1 cellular context compared by ENCODE assay signal in the genomic region with DNA sequence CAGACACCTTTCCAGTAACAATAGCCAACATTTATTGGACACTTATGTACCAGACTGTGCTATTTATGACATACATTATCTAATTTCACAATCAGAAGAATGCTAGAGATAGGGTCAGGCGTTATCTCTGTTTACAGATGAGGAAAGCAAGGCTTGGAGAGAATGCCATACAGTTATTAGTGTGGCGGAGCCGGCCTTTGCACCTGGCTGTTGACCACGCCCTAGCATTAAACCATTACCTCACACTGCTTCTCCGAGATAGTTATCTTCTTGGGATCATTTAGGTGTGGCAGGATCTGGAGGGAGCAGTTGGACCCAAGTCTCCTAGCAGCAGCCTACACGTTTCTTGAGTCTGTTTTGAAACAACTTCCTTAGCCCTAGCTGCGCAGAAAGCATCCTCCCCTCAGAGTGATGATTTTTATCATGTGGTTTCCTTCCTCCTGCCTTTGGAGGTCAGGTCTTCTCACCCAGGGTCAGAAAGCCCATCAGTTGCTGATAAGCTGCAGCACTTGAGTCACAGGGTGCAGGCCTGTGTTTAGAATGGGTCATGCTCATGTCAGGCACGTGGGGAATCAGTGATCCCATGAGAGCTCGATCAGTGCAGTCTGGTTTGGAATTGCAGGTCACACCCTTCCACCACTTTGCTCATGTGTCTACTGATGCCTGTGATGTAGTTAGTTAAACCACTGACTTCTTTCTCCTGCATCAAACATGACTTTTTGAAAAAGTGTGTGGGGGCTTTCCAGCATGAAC.
TF ChIP-seq lines count a peak whose summit lies in the region.

No MANE protein-coding gene starts in this region.

TF ChIP-seq in HepG2, 621 proteins besides CTCF, POLR2A, EP300 and RAD21 (continued from another document and continues in another):
- TF ChIP-seq ZNF18 (CRISPR knock-in tag; IDR thresholded peaks at IDR 0.05; ENCODE audit: insufficient replicate concordance): peak; percentile 32
- no peak for TF ChIP-seq RFX1 (IDR thresholded peaks at IDR 0.05)
- 0 out of 2 replicates have a peak, but pooled peaks have one; percentile 63 for TF ChIP-seq SIX4 (CRISPR knock-in tag; IDR thresholded peaks at IDR 0.05)
- TF ChIP-seq RBFOX2 (IDR thresholded peaks at IDR 0.05; ENCODE audit: low read depth, low read length): no peak
- TF ChIP-seq ZNF12 (CRISPR knock-in tag; IDR thresholded peaks at IDR 0.05): no peak
- TF ChIP-seq, protein P1, sequence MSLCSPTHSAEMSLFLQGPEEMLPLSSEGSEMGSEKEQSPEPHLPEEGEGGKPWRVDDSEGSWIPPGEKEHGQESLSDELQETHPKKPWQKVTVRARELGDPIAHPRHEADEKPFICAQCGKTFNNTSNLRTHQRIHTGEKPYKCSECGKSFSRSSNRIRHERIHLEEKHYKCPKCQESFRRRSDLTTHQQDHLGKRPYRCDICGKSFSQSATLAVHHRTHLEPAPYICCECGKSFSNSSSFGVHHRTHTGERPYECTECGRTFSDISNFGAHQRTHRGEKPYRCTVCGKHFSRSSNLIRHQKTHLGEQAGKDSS (CRISPR knock-in tag; IDR thresholded peaks at IDR 0.05; ENCODE audit: borderline replicate concordance, low read depth): 0 out of 2 replicates have a peak, but pooled peaks have one; percentile 19
- TF ChIP-seq, protein P2, sequence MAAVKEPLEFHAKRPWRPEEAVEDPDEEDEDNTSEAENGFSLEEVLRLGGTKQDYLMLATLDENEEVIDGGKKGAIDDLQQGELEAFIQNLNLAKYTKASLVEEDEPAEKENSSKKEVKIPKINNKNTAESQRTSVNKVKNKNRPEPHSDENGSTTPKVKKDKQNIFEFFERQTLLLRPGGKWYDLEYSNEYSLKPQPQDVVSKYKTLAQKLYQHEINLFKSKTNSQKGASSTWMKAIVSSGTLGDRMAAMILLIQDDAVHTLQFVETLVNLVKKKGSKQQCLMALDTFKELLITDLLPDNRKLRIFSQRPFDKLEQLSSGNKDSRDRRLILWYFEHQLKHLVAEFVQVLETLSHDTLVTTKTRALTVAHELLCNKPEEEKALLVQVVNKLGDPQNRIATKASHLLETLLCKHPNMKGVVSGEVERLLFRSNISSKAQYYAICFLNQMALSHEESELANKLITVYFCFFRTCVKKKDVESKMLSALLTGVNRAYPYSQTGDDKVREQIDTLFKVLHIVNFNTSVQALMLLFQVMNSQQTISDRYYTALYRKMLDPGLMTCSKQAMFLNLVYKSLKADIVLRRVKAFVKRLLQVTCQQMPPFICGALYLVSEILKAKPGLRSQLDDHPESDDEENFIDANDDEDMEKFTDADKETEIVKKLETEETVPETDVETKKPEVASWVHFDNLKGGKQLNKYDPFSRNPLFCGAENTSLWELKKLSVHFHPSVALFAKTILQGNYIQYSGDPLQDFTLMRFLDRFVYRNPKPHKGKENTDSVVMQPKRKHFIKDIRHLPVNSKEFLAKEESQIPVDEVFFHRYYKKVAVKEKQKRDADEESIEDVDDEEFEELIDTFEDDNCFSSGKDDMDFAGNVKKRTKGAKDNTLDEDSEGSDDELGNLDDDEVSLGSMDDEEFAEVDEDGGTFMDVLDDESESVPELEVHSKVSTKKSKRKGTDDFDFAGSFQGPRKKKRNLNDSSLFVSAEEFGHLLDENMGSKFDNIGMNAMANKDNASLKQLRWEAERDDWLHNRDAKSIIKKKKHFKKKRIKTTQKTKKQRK (IDR thresholded peaks at IDR 0.05; ENCODE audit: low read length): no peak
- no peak for TF ChIP-seq ZNF746 (CRISPR knock-in tag; IDR thresholded peaks at IDR 0.05)
- no peak for TF ChIP-seq ZNF75D (CRISPR knock-in tag; IDR thresholded peaks at IDR 0.05; ENCODE audit: borderline replicate concordance)
- TF ChIP-seq, protein P3, sequence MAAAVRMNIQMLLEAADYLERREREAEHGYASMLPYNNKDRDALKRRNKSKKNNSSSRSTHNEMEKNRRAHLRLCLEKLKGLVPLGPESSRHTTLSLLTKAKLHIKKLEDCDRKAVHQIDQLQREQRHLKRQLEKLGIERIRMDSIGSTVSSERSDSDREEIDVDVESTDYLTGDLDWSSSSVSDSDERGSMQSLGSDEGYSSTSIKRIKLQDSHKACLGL (CRISPR knock-in tag; IDR thresholded peaks at IDR 0.05): no peak
- TF ChIP-seq, protein P4, sequence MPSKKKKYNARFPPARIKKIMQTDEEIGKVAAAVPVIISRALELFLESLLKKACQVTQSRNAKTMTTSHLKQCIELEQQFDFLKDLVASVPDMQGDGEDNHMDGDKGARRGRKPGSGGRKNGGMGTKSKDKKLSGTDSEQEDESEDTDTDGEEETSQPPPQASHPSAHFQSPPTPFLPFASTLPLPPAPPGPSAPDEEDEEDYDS (CRISPR knock-in tag; IDR thresholded peaks at IDR 0.05): peak; percentile 24; the same call in 1 of the 2 replicates
- TF ChIP-seq, protein P5, sequence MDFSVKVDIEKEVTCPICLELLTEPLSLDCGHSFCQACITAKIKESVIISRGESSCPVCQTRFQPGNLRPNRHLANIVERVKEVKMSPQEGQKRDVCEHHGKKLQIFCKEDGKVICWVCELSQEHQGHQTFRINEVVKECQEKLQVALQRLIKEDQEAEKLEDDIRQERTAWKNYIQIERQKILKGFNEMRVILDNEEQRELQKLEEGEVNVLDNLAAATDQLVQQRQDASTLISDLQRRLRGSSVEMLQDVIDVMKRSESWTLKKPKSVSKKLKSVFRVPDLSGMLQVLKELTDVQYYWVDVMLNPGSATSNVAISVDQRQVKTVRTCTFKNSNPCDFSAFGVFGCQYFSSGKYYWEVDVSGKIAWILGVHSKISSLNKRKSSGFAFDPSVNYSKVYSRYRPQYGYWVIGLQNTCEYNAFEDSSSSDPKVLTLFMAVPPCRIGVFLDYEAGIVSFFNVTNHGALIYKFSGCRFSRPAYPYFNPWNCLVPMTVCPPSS (IDR thresholded peaks at IDR 0.05): no peak
- TF ChIP-seq ZNF281 (CRISPR knock-in tag; IDR thresholded peaks at IDR 0.05; ENCODE audit: borderline replicate concordance): peak; percentile 11; the same call in 1 of the 2 replicates
- no peak for TF ChIP-seq RFXAP (CRISPR knock-in tag; IDR thresholded peaks at IDR 0.05; ENCODE audit: borderline replicate concordance)
- no peak for TF ChIP-seq NRL (CRISPR knock-in tag; IDR thresholded peaks at IDR 0.05; ENCODE audit: borderline replicate concordance)
- TF ChIP-seq ZNF713 (CRISPR knock-in tag; IDR thresholded peaks at IDR 0.05): no peak
- TF ChIP-seq U2AF2 (IDR thresholded peaks at IDR 0.05; ENCODE audit: low read depth, low read length): no peak
- no peak for TF ChIP-seq NAIF1 (CRISPR knock-in tag; IDR thresholded peaks at IDR 0.05; ENCODE audit: borderline replicate concordance)
- no peak for TF ChIP-seq ZNF775 (CRISPR knock-in tag; IDR thresholded peaks at IDR 0.05; ENCODE audit: borderline replicate concordance)
- TF ChIP-seq SMAD3 (CRISPR knock-in tag; IDR thresholded peaks at IDR 0.05): peak; percentile 73
- TF ChIP-seq, protein P6, sequence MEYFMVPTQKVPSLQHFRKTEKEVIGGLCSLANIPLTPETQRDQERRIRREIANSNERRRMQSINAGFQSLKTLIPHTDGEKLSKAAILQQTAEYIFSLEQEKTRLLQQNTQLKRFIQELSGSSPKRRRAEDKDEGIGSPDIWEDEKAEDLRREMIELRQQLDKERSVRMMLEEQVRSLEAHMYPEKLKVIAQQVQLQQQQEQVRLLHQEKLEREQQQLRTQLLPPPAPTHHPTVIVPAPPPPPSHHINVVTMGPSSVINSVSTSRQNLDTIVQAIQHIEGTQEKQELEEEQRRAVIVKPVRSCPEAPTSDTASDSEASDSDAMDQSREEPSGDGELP (IDR thresholded peaks at IDR 0.05; ENCODE audit: borderline replicate concordance, low read depth): peak; percentile 54; the same call in 1 of the 2 replicates
- peak; percentile 79 for TF ChIP-seq TGIF2 (CRISPR knock-in tag; IDR thresholded peaks at IDR 0.05)
- no peak for TF ChIP-seq SMC3 (IDR thresholded peaks at IDR 0.05; ENCODE audit: low read length)
- TF ChIP-seq KMT2A (CRISPR knock-in tag; IDR thresholded peaks at IDR 0.05): no peak
- no peak for TF ChIP-seq ISX (CRISPR knock-in tag; conservative IDR thresholded peaks at IDR 0.05)
- no peak for TF ChIP-seq CSRNP1 (CRISPR knock-in tag; IDR thresholded peaks at IDR 0.05)
- no peak for TF ChIP-seq ZNF207 (IDR thresholded peaks at IDR 0.05; ENCODE audit: borderline replicate concordance)
- TF ChIP-seq CBX2 (IDR thresholded peaks at IDR 0.05; ENCODE audit: low read depth, low read length): no peak
- no peak for TF ChIP-seq CBX2 (CRISPR knock-in tag; IDR thresholded peaks at IDR 0.05; ENCODE audit: low read depth)
- TF ChIP-seq ZNF747 (CRISPR knock-in tag; IDR thresholded peaks at IDR 0.05; ENCODE audit: borderline replicate concordance): no peak
- peak; percentile 76 for TF ChIP-seq MIER3 (CRISPR knock-in tag; IDR thresholded peaks at IDR 0.05; ENCODE audit: borderline replicate concordance)
- no peak for TF ChIP-seq PRPF4 (IDR thresholded peaks at IDR 0.05; ENCODE audit: low read depth, low read length, poor library complexity, severe bottlenecking)
- TF ChIP-seq RNF219 (CRISPR knock-in tag; IDR thresholded peaks at IDR 0.05): no peak
- no peak for TF ChIP-seq ZNF121 (CRISPR knock-in tag; IDR thresholded peaks at IDR 0.05)
- TF ChIP-seq, protein P7, sequence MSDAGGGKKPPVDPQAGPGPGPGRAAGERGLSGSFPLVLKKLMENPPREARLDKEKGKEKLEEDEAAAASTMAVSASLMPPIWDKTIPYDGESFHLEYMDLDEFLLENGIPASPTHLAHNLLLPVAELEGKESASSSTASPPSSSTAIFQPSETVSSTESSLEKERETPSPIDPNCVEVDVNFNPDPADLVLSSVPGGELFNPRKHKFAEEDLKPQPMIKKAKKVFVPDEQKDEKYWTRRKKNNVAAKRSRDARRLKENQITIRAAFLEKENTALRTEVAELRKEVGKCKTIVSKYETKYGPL (CRISPR knock-in tag; IDR thresholded peaks at IDR 0.05): no peak
- TF ChIP-seq, protein P8, sequence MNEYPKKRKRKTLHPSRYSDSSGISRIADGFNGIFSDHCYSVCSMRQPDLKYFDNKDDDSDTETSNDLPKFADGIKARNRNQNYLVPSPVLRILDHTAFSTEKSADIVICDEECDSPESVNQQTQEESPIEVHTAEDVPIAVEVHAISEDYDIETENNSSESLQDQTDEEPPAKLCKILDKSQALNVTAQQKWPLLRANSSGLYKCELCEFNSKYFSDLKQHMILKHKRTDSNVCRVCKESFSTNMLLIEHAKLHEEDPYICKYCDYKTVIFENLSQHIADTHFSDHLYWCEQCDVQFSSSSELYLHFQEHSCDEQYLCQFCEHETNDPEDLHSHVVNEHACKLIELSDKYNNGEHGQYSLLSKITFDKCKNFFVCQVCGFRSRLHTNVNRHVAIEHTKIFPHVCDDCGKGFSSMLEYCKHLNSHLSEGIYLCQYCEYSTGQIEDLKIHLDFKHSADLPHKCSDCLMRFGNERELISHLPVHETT (CRISPR knock-in tag; conservative IDR thresholded peaks at IDR 0.05): no peak
- peak; percentile 59; the same call in 1 of the 2 replicates for TF ChIP-seq FOXK1 (CRISPR knock-in tag; IDR thresholded peaks at IDR 0.05; ENCODE audit: borderline replicate concordance, low read depth)
